In genomic region chr12:123723765-123724164, GRCh38 we compare ENCODE assay signal across 1 cellular context.
TF ChIP-seq lines count a peak whose summit lies in the region.

No MANE protein-coding gene starts in this region.

TF ChIP-seq in GM23338, 12 proteins besides CTCF, POLR2A, EP300 and RAD21 (continued from another document):
- TF ChIP-seq ZNF462 (CRISPR knock-in tag; IDR thresholded peaks at IDR 0.05) (no peak), ETS1 (IDR thresholded peaks at IDR 0.05) (no peak), NANOG (IDR thresholded peaks at IDR 0.05; ENCODE audit: borderline replicate concordance) (no peak), JUNB (IDR thresholded peaks at IDR 0.05; ENCODE audit: unreplicated experiment) (no peak)
TF ChIP-seq in GM23338: peak in this region for 0.
